In genomic region chr4:165096776-165097175, GRCh38 we compare ENCODE assay signal across 10 cellular contexts. TPM values are rescaled to one million over a fixed set of nuclear protein-coding genes. Genes with fewer than 3 reads are reported as not detected.
DNase-seq lines count a peak whose midpoint lies in the region; ATAC-seq and TF ChIP-seq lines count a peak whose summit lies in the region.
"Had no signal": no experiment of that assay in that cellular context is flagged by ENCODE, and none has a peak within 500 bp of the region (broad histone marks: within the 10 kb centered on the region; RNA-seq: fewer than 3 reads in every experiment).

No MANE protein-coding gene starts in this region.

- H2AK5ac ChIP-seq in H9 (ENCODE audit: insufficient read length, low read length) = no peak overlapping the region

- no peak overlapping the region for H4K8ac ChIP-seq in H9 (replicated peaks; ENCODE audit: insufficient read length, low read depth, low read length)

- no peaks in the 10 kb centered on the region for H3K4me1 ChIP-seq in DND-41 (ENCODE audit: insufficient read depth, low read length)
- no peaks in the 10 kb centered on the region for H3K4me1 ChIP-seq in H9 (ENCODE audit: insufficient read depth, low read length)
- H3K4me1 ChIP-seq in left lung = no peaks in the 10 kb centered on the region

- intact Hi-C loops in left lung (cut with DNase I) = no loop called here

- H3K36me3 ChIP-seq in DND-41 (ENCODE audit: insufficient read depth, low read length) (no peaks in the 10 kb centered on the region), left lung (peaks cover 0 to 71% of the 10 kb centered on the region in 2 donors)

- H3K9me3 Mint-ChIP-seq in H9 = no peaks in the 10 kb centered on the region
- H3K9me3 Mint-ChIP-seq in activated T-cell treated with anti-CD3 and anti-CD28 coated beads, Interleukin-2, amount 50 U/mL, for 24 hours = no peaks in the 10 kb centered on the region
- H3K9me3 Mint-ChIP-seq: naive thymus-derived CD8-positive, alpha-beta T cell had no signal

- no peak overlapping the region for H3K14ac ChIP-seq in H9 (ENCODE audit: insufficient read depth, low read length)

- no peak overlapping the region for H4K5ac ChIP-seq in H9 (ENCODE audit: insufficient read length, low read depth, low read length)

- no peaks in the 10 kb centered on the region for H3K9me3 ChIP-seq in DND-41 (ENCODE audit: insufficient read depth, low read length, severe bottlenecking)
- H3K9me3 ChIP-seq in H9 (ENCODE audit: control insufficient read depth, low read depth, low read length) = no peaks in the 10 kb centered on the region
- H3K9me3 ChIP-seq in left lung = no peaks in the 10 kb centered on the region

- no peaks in the 10 kb centered on the region for H3K23me2 ChIP-seq in H9 (ENCODE audit: insufficient read length, low read depth, low read length, poor library complexity, severe bottlenecking)

- H3K27ac ChIP-seq in DND-41 (ENCODE audit: low read length) (no peak overlapping the region), H9 (ENCODE audit: insufficient read length, low read depth, low read length) (no peak overlapping the region), left lung (no peak overlapping the region)

- ATAC-seq in DND-41 (ENCODE audit: insufficient read depth, low read depth) (no peak), left lung (peak; percentile 41)
- ATAC-seq: naive thymus-derived CD8-positive, alpha-beta T cell had no signal

- peak overlapping the region in 1 of 3 experiments; percentile 74; a peak in 1 of 7 replicates for H3K27ac Mint-ChIP-seq in H9
- H3K27ac Mint-ChIP-seq in activated T-cell treated with anti-CD3 and anti-CD28 coated beads, Interleukin-2, amount 50 U/mL, for 24 hours = no peak overlapping the region
- H3K27ac Mint-ChIP-seq: naive thymus-derived CD8-positive, alpha-beta T cell had no signal

- TF ChIP-seq CTCF in DND-41 (IDR thresholded peaks at IDR 0.05; ENCODE audit: borderline replicate concordance, extremely low read depth, low read length, poor library complexity, severe bottlenecking) = peak; percentile 66
- peak; percentile 81 for TF ChIP-seq CTCF in H9 (conservative IDR thresholded peaks at IDR 0.05)
- TF ChIP-seq CTCF in WI38 (IDR thresholded peaks at IDR 0.05; ENCODE audit: low read depth, low read length) = peak; percentile 40
- TF ChIP-seq CTCF in left lung (IDR thresholded peaks at IDR 0.05) = peak in 1 of 2 donors; percentile 34

- H3K56ac ChIP-seq in H9 (ENCODE audit: insufficient read length, low read depth, low read length) = no peak overlapping the region

- H2BK20ac ChIP-seq in H9 (ENCODE audit: low read depth, low read length, poor library complexity, severe bottlenecking) = no peak overlapping the region

- H3K79me1 ChIP-seq in H9 (ENCODE audit: insufficient read depth, low read depth, low read length, poor library complexity, severe bottlenecking) = no peaks in the 10 kb centered on the region

- DNase-seq in DND-41 = no peak
- DNase-seq in H9 = no peak
- DNase-seq in left lung = no peak
- DNase-seq in central memory CD4-positive, alpha-beta T cell = no peak
- DNase-seq in NCI-H1048 (lab: John Stamatoyannopoulos, UW) = no peak
- DNase-seq in amniotic stem cell (lab: John Stamatoyannopoulos, UW) = no peak
- no peak for DNase-seq in activated T-cell treated with anti-CD3 and anti-CD28 coated beads, Interleukin-2, amount 50 U/mL, for 24 hours

- no peak overlapping the region for H3K18ac ChIP-seq in H9 (ENCODE audit: insufficient read length, low read depth, low read length)

- H3K27me3 ChIP-seq in DND-41 (ENCODE audit: insufficient read depth, low read length, poor library complexity) = no peaks in the 10 kb centered on the region
- no peaks in the 10 kb centered on the region for H3K27me3 ChIP-seq in H9 (ENCODE audit: insufficient read depth, low read length)
- no peaks in the 10 kb centered on the region for H3K27me3 ChIP-seq in left lung

- no peak overlapping the region for H2BK5ac ChIP-seq in H9 (ENCODE audit: insufficient read length, low read length)

- H3K36me3 Mint-ChIP-seq in H9 (ENCODE audit: insufficient read depth in 1 of 3, low read depth in 3 of 3) = peaks cover 6 to 32% (median 26%) of the 10 kb centered on the region in 3 experiments; a peak in 6 of 7 replicates
- H3K36me3 Mint-ChIP-seq in activated T-cell treated with anti-CD3 and anti-CD28 coated beads, Interleukin-2, amount 50 U/mL, for 24 hours (ENCODE audit: low read depth) = peaks cover 66% of the 10 kb centered on the region

- no peak overlapping the region for H2BK120ac ChIP-seq in H9 (ENCODE audit: low read depth, low read length, poor library complexity, severe bottlenecking)

- H2BK15ac ChIP-seq in H9 (ENCODE audit: low read depth, low read length) = no peak overlapping the region

- no peak overlapping the region for H2BK12ac ChIP-seq in H9 (ENCODE audit: insufficient read length, low read depth, low read length)

- H3K4me1 Mint-ChIP-seq in H9 = no peaks in the 10 kb centered on the region
- H3K4me1 Mint-ChIP-seq in activated T-cell treated with anti-CD3 and anti-CD28 coated beads, Interleukin-2, amount 50 U/mL, for 24 hours (ENCODE audit: low read depth) = no peaks in the 10 kb centered on the region

- no CpG with 5 or more reads among the region's 2 CpGs for whole genome bisulfite sequencing in H9 (ENCODE audit: extremely low coverage, insufficient read length, low lambda C conversion rate)

- H3K9ac ChIP-seq in DND-41 (ENCODE audit: low read depth, low read length) (no peak overlapping the region), H9 (ENCODE audit: extremely low read depth, insufficient read length, low read length) (no peak overlapping the region)

- H3K4me3 Mint-ChIP-seq in H9 = no peak overlapping the region
- no peak overlapping the region for H3K4me3 Mint-ChIP-seq in activated T-cell treated with anti-CD3 and anti-CD28 coated beads, Interleukin-2, amount 50 U/mL, for 24 hours
- H3K4me3 Mint-ChIP-seq: naive thymus-derived CD8-positive, alpha-beta T cell had no signal

- H3K79me2 ChIP-seq in DND-41 (ENCODE audit: insufficient read depth, low read length) (no peaks in the 10 kb centered on the region), H9 (ENCODE audit: insufficient read depth, low read length) (no peaks in the 10 kb centered on the region)

- H4K91ac ChIP-seq in H9 (ENCODE audit: insufficient read length, low read depth, low read length) = no peak overlapping the region

- no peak overlapping the region for H3K4ac ChIP-seq in H9 (ENCODE audit: low read depth, low read length)

- H2AFZ ChIP-seq in DND-41 (ENCODE audit: low read depth, low read length) (no peak overlapping the region), H9 (ENCODE audit: low read length) (no peak overlapping the region)

- H4K20me1 ChIP-seq in DND-41 (ENCODE audit: insufficient read depth, low read length) (no peaks in the 10 kb centered on the region), H9 (ENCODE audit: control insufficient read depth, insufficient read depth, insufficient read length) (no peaks in the 10 kb centered on the region)

- H3K4me2 ChIP-seq in DND-41 (ENCODE audit: insufficient read depth, low read length) (no peak overlapping the region), H9 (ENCODE audit: insufficient read depth, insufficient read length, low read length) (no peak overlapping the region)

- H3K23ac ChIP-seq in H9 (ENCODE audit: insufficient read length, low read depth, low read length) = no peak overlapping the region

- no peak overlapping the region for H3T11ph ChIP-seq in H9 (ENCODE audit: low read length)

- no peaks in the 10 kb centered on the region for H3K27me3 Mint-ChIP-seq in H9 (ENCODE audit: low read depth)
- H3K27me3 Mint-ChIP-seq in activated T-cell treated with anti-CD3 and anti-CD28 coated beads, Interleukin-2, amount 50 U/mL, for 24 hours = no peaks in the 10 kb centered on the region
- H3K27me3 Mint-ChIP-seq: naive thymus-derived CD8-positive, alpha-beta T cell had no signal

- H3K4me3 ChIP-seq in DND-41 (ENCODE audit: low read depth in 1 of 2, low read length in 2 of 2) (no peak overlapping the region), WI38 (ENCODE audit: low read depth, low read length) (no peak overlapping the region), left lung (no peak overlapping the region)

RNA-seq across cellular contexts. Expression of gene TMEM192, which starts 15.9 kb away (rescaled TPM):
- total RNA-seq in H9 (2021) (8.3 and 9.3 TPM in 2 replicates), left lung (10 to 100 TPM; 23.7 to 25.8 TPM)

RNA-seq across cellular contexts. Expression of gene TRIM75, which starts 43.1 kb away (rescaled TPM):
- total RNA-seq in H9 (2021) (not detected in 2 replicates), left lung (not detected)
- total RNA-seq: naive thymus-derived CD8-positive, alpha-beta T cell; T-helper 2 cell treated with Interferon-gamma antibody and Interleukin-4, amounts not matched to agents 100 ng/mL and 5 ng/mL, for 36 hours had no signal
